In genomic region chr11:111627591-111627990, GRCh38 we compare ENCODE assay signal across 15 cellular contexts.
"Had no signal": no experiment of that assay in that cellular context is flagged by ENCODE, and none has a peak within 500 bp of the region (broad histone marks: within the 10 kb centered on the region; RNA-seq: fewer than 3 reads in every experiment).

No MANE protein-coding gene starts in this region.

- H3K4me1 Mint-ChIP-seq: stimulated activated naive CD8-positive, alpha-beta T cell treated with anti-CD3 and anti-CD28 coated beads, Interleukin-15, amount 100 ng/mL, for 72 hours had no signal

- H3K4me1 ChIP-seq: testis had no signal

- H3K36me3 ChIP-seq: prostate gland had no signal

- H3K27me3 ChIP-seq: body of pancreas, testis had no signal

- DNase-seq: activated CD4-positive, CD25-positive, alpha-beta regulatory T cell; activated naive CD4-positive, alpha-beta T cell treated with anti-CD3 and anti-CD28 coated beads, Interleukin-2, amount 50 U/mL, for 16 hours; activated T-cell treated with anti-CD3 and anti-CD28 coated beads, Interleukin-2, amount 50 U/mL, for 1 hour; dermis blood vessel endothelial cell; kidney; lower lobe of right lung; naive thymus-derived CD8-positive, alpha-beta T cell; nucleus accumbens; stimulated activated CD4-positive, alpha-beta T cell treated with anti-CD3 and anti-CD28 coated beads, Interleukin-4, amount 100 ng/mL, for 1 hour; stimulated activated CD8-positive, alpha-beta memory T cell treated with anti-CD3 and anti-CD28 coated beads, Interleukin-4, amount 100 ng/mL, for 48 hours; stimulated activated naive CD8-positive, alpha-beta T cell treated with anti-CD3 and anti-CD28 coated beads, Interleukin-15, amount 100 ng/mL, for 72 hours; T-helper 2 cell; testis had no signal

- H3K4me3 ChIP-seq: body of pancreas, lower lobe of right lung, prostate gland, testis had no signal

- H3K9me3 ChIP-seq: body of pancreas, lower lobe of right lung, prostate gland, testis had no signal

- H3K27ac ChIP-seq: lower lobe of right lung, testis had no signal

- ATAC-seq: body of pancreas; lower lobe of right lung; naive thymus-derived CD8-positive, alpha-beta T cell; stimulated activated naive CD8-positive, alpha-beta T cell treated with anti-CD3 and anti-CD28 coated beads, Interleukin-15, amount 100 ng/mL, for 72 hours had no signal

- H3K4me3 Mint-ChIP-seq: naive thymus-derived CD8-positive, alpha-beta T cell; stimulated activated naive CD8-positive, alpha-beta T cell treated with anti-CD3 and anti-CD28 coated beads, Interleukin-15, amount 100 ng/mL, for 72 hours had no signal

- H3K27me3 Mint-ChIP-seq: naive thymus-derived CD8-positive, alpha-beta T cell; stimulated activated naive CD8-positive, alpha-beta T cell treated with anti-CD3 and anti-CD28 coated beads, Interleukin-15, amount 100 ng/mL, for 72 hours had no signal

- H3K27ac Mint-ChIP-seq: naive thymus-derived CD8-positive, alpha-beta T cell; stimulated activated naive CD8-positive, alpha-beta T cell treated with anti-CD3 and anti-CD28 coated beads, Interleukin-15, amount 100 ng/mL, for 72 hours had no signal
